In the genomic region with DNA sequence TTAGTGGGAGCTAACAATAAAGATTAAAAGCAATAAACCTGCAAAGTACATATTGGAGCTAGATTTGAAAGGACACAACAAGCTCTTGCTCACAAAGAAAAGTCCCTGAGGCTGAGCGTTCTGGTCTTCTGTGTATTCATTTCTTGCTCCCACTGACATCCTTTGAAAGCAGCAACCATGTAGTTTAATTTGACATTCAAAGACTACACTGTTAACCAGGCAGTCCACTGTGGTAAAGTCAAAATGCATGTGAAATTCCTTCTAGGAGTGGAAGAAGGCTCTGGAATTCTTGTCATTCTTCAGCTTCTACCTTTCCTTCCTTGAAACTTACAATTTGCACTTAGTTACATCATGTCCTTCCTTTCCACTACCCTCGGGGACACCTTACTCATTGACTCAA, we compare ENCODE assay signal across 1 cellular context.
TF ChIP-seq lines count a peak whose summit lies in the region.

No MANE protein-coding gene starts in this region.

TF ChIP-seq in WTC11, 78 proteins besides CTCF, POLR2A, EP300 and RAD21 (continued from another document):
- TF ChIP-seq, protein P1, sequence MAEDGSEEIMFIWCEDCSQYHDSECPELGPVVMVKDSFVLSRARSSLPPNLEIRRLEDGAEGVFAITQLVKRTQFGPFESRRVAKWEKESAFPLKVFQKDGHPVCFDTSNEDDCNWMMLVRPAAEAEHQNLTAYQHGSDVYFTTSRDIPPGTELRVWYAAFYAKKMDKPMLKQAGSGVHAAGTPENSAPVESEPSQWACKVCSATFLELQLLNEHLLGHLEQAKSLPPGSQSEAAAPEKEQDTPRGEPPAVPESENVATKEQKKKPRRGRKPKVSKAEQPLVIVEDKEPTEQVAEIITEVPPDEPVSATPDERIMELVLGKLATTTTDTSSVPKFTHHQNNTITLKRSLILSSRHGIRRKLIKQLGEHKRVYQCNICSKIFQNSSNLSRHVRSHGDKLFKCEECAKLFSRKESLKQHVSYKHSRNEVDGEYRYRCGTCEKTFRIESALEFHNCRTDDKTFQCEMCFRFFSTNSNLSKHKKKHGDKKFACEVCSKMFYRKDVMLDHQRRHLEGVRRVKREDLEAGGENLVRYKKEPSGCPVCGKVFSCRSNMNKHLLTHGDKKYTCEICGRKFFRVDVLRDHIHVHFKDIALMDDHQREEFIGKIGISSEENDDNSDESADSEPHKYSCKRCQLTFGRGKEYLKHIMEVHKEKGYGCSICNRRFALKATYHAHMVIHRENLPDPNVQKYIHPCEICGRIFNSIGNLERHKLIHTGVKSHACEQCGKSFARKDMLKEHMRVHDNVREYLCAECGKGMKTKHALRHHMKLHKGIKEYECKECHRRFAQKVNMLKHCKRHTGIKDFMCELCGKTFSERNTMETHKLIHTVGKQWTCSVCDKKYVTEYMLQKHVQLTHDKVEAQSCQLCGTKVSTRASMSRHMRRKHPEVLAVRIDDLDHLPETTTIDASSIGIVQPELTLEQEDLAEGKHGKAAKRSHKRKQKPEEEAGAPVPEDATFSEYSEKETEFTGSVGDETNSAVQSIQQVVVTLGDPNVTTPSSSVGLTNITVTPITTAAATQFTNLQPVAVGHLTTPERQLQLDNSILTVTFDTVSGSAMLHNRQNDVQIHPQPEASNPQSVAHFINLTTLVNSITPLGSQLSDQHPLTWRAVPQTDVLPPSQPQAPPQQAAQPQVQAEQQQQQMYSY (CRISPR knock-in tag; IDR thresholded peaks at IDR 0.05): no peak
- no peak for TF ChIP-seq NR3C1 (CRISPR knock-in tag; conservative IDR thresholded peaks at IDR 0.05; ENCODE audit: low read depth)
- TF ChIP-seq ATF1 (CRISPR knock-in tag; IDR thresholded peaks at IDR 0.05): no peak
- no peak for TF ChIP-seq ZNF396 (CRISPR knock-in tag; IDR thresholded peaks at IDR 0.05; ENCODE audit: borderline replicate concordance)
- TF ChIP-seq, protein P2, sequence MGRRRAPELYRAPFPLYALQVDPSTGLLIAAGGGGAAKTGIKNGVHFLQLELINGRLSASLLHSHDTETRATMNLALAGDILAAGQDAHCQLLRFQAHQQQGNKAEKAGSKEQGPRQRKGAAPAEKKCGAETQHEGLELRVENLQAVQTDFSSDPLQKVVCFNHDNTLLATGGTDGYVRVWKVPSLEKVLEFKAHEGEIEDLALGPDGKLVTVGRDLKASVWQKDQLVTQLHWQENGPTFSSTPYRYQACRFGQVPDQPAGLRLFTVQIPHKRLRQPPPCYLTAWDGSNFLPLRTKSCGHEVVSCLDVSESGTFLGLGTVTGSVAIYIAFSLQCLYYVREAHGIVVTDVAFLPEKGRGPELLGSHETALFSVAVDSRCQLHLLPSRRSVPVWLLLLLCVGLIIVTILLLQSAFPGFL (CRISPR knock-in tag; IDR thresholded peaks at IDR 0.05; ENCODE audit: borderline replicate concordance): no peak
- TF ChIP-seq, protein P3, sequence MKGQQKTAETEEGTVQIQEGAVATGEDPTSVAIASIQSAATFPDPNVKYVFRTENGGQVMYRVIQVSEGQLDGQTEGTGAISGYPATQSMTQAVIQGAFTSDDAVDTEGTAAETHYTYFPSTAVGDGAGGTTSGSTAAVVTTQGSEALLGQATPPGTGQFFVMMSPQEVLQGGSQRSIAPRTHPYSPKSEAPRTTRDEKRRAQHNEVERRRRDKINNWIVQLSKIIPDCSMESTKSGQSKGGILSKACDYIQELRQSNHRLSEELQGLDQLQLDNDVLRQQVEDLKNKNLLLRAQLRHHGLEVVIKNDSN (CRISPR knock-in tag; IDR thresholded peaks at IDR 0.05): no peak
